8 cellular contexts compared by ENCODE assay signal in the genomic region with DNA sequence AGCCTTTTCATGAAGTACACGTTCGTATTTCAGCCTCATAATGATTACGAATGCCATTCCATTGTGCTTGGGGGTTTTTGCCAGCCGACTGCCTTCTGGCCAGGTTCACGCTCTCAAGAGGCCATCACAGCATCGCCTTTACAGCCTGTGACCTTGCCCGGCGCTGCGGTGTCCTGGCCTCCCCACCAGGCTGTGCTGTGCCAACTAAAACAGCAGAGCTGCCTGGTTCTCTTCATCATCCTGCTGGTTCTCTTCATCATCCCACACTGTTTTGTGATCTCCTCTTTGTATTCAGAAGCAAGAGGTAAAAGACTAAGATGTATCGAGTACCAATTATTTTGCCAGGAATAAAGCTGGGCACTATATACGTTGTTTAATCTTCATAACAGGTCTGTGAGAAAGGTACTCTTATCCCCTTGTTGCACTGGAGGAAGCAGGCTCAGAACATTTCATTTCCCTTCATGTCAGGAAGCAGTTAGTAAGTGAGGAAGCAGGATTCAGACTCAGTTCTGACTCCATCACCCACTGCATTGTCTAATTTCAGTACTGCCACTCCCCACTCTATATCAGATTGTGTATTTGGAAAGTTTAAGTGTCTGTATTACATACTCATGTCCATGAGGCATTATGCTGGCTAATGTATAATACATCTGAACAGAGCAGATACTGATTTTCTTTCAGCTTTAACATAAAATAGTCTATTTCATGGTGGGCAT.
A peak's percentile ranks its signal among the peaks of the same experiment; 100 is the strongest.
DNase-seq lines count a peak whose midpoint lies in the region; ATAC-seq and TF ChIP-seq lines count a peak whose summit lies in the region.

No MANE protein-coding gene starts in this region.

- H3K36me3 ChIP-seq in heart left ventricle = no peaks in the 10 kb centered on the region

- no peak overlapping the region for H3K4me3 ChIP-seq in heart left ventricle

- H3K36me3 Mint-ChIP-seq in activated T-cell treated with anti-CD3 and anti-CD28 coated beads, Interleukin-2, amount 50 U/mL, for 72 hours (ENCODE audit: insufficient read depth in 2 of 2) = no peaks in the 10 kb centered on the region

- intact Hi-C loops in heart left ventricle (cut with DNase I) = loop anchor here in 4 of 10 donors (5.0 to 10.0 kb wide), 4 partner anchors 37 to 363 kb away; no protein-coding TSS in a partner anchor

- WGBS in heart left ventricle, 4 donors = 33 to 58% (median 47%) methylated on average over 11 of the region's 11 CpGs

- H3K9me3 Mint-ChIP-seq in activated T-cell treated with anti-CD3 and anti-CD28 coated beads, Interleukin-2, amount 50 U/mL, for 72 hours = no peaks in the 10 kb centered on the region

- DNase-seq in HT1080 (ENCODE audit: low read depth) (peak; percentile 6), heart left ventricle (peak; percentile 45 to 69 (median 52)), DMS153 treated with DMSO at 0.1 percent for 48 hours (lab: John Stamatoyannopoulos, UW; ENCODE audit: unreplicated experiment) (no peak), GOT3 (lab: John Stamatoyannopoulos, UW) (no peak)
- DNase-seq in activated T-cell treated with anti-CD3 and anti-CD28 coated beads, Interleukin-2, amount 50 U/mL, for 72 hours = peak; percentile 38 to 42
- peak; percentile 53 for DNase-seq in stimulated activated CD4-positive, alpha-beta T cell treated with anti-CD3 and anti-CD28 coated beads, Interleukin-4, amount 100 ng/mL, for 1 hour

- H3K27ac ChIP-seq in 22Rv1 (no peak overlapping the region), heart left ventricle (peak overlapping the region in 11 of 12 donors; percentile 0 to 50 (median 27))

- H3K9me3 ChIP-seq in heart left ventricle = no peaks in the 10 kb centered on the region

- no peaks in the 10 kb centered on the region for H3K27me3 Mint-ChIP-seq in activated T-cell treated with anti-CD3 and anti-CD28 coated beads, Interleukin-2, amount 50 U/mL, for 72 hours (ENCODE audit: low read depth)

- no peak for TF ChIP-seq POLR2A in heart left ventricle (IDR thresholded peaks at IDR 0.05)

- peaks cover 16% of the 10 kb centered on the region for H3K4me1 Mint-ChIP-seq in activated T-cell treated with anti-CD3 and anti-CD28 coated beads, Interleukin-2, amount 50 U/mL, for 72 hours (ENCODE audit: low read depth)

- H3K4me3 Mint-ChIP-seq in activated T-cell treated with anti-CD3 and anti-CD28 coated beads, Interleukin-2, amount 50 U/mL, for 72 hours = no peak overlapping the region

- no peaks in the 10 kb centered on the region for H3K27me3 ChIP-seq in heart left ventricle

- TF ChIP-seq CTCF in 22Rv1 (IDR thresholded peaks at IDR 0.05) (peak; percentile 34), heart left ventricle (IDR thresholded peaks at IDR 0.05) (peak; percentile 33 to 71 (median 52))

- H3K4me1 ChIP-seq in heart left ventricle = peaks cover 0 to 24% (median 9%) of the 10 kb centered on the region in 12 donors

- ATAC-seq in activated T-cell treated with anti-CD3 and anti-CD28 coated beads, Interleukin-2, amount 50 U/mL, for 72 hours (replicated peaks in 1 of 2) = peak; percentile 80 to 85
- ATAC-seq in heart left ventricle = peak; percentile 81 to 92 (median 88)
- ATAC-seq in GM19397 (IDR thresholded peaks at IDR 0.05; ENCODE audit: unreplicated experiment) = no peak

- no peak overlapping the region for H3K27ac Mint-ChIP-seq in activated T-cell treated with anti-CD3 and anti-CD28 coated beads, Interleukin-2, amount 50 U/mL, for 72 hours

Comparison
In these comparisons a context has a peak if more than half of its experiments do, and no peak if none do; other contexts are left out.
1. DNase-seq: peak in HT1080 (single experiment), activated T-cell treated with anti-CD3 and anti-CD28 coated beads, Interleukin-2, amount 50 U/mL, for 72 hours (2 of 2), heart left ventricle (5 of 5) and stimulated activated CD4-positive, alpha-beta T cell treated with anti-CD3 and anti-CD28 coated beads, Interleukin-4, amount 100 ng/mL, for 1 hour (single experiment); none in DMS153 treated with DMSO at 0.1 percent for 48 hours (single experiment) and GOT3 (single experiment).